ENCODE assay signal across 1 cellular context in the genomic region with DNA sequence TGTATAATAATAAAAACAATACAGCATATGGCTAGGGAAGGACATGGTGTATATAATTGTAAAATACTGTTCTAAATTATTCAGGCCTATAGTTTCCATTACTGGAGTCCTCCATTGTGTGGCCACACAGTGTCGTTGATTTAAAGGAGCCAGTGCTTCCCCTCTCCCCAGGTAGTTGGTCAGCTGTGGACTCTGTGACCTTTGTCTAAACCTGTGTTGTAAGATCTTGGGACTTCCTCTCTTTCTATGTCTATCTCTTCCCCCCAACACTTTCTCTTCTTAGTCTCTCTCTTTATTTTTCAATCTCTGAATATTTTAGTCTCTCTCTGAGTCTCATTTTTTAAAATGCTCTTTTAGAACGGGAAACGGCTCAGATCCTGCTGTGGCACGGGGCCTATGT.
TF ChIP-seq lines count a peak whose summit lies in the region.

No MANE protein-coding gene starts in this region.

TF ChIP-seq in K562, 482 proteins besides CTCF, POLR2A, EP300 and RAD21:
- 0 out of 2 replicates have a peak, but pooled peaks have one; percentile 22 for TF ChIP-seq SPI1 (IDR thresholded peaks at IDR 0.05; ENCODE audit: borderline replicate concordance, low read depth, low read length)
- no peak for TF ChIP-seq MEF2D (tag; conservative IDR thresholded peaks at IDR 0.05; ENCODE audit: low read depth)
